In genomic region chr19:24033962-24034342, GRCh38 we compare ENCODE assay signal across 8 cellular contexts. TPM values are rescaled to one million over a fixed set of nuclear protein-coding genes. Genes with fewer than 3 reads are reported as not detected.
DNase-seq lines count a peak whose midpoint lies in the region; ATAC-seq and TF ChIP-seq lines count a peak whose summit lies in the region.

No MANE protein-coding gene starts in this region.

- ATAC-seq in GM19328 (IDR thresholded peaks at IDR 0.05; ENCODE audit: unreplicated experiment): peak; percentile 29
- ATAC-seq in HG03442 (IDR thresholded peaks at IDR 0.05; ENCODE audit: unreplicated experiment): peak; percentile 19

- peaks cover 49% of the 10 kb centered on the region for H3K36me3 Mint-ChIP-seq in Caco-2 (ENCODE audit: insufficient read depth, unreplicated experiment)

- H3K27me3 Mint-ChIP-seq in Caco-2 (ENCODE audit: insufficient read depth, unreplicated experiment): no peaks in the 10 kb centered on the region

- H3K36me3 ChIP-seq in Caco-2 (ENCODE audit: control insufficient read depth, insufficient read depth, low read length) (peaks cover 4% of the 10 kb centered on the region; the same call in 1 of the 2 replicates), SJSA1 (peaks cover 51% of the 10 kb centered on the region), skeletal muscle tissue (ENCODE audit: control insufficient read depth in 3 of 3, insufficient read depth in 3 of 3, low read length in 3 of 3) (peaks cover 4 to 6% (median 6%) of the 10 kb centered on the region in 3 donors)

- H3K4me3 ChIP-seq in Caco-2 (ENCODE audit: low read depth, low read length): peak overlapping the region; percentile 47
- H3K4me3 ChIP-seq in SJSA1: peak overlapping the region; percentile 76
- peak overlapping the region; percentile 82 to 85 for H3K4me3 ChIP-seq in cardiac fibroblast (replicated peaks in 1 of 2; ENCODE audit: low read depth in 2 of 2, low read length in 2 of 2)
- H3K4me3 ChIP-seq in skeletal muscle tissue (ENCODE audit: low read length in 3 of 3): peak overlapping the region; percentile 93 to 97 (median 94)

- H3K27ac ChIP-seq in SJSA1 (peak overlapping the region; percentile 95), skeletal muscle tissue (ENCODE audit: low read depth, low read length) (peak overlapping the region; percentile 89)

- intact Hi-C loops in Caco-2 (cut with micrococcal nuclease; ENCODE audit: unreplicated experiment): loop anchor here (1.0 to 5.0 kb wide), 3 partner anchors 53 to 123 kb away; partner anchors contain the start of gene ZNF254

- peak overlapping the region; percentile 98 for H3K27ac Mint-ChIP-seq in Caco-2 (ENCODE audit: unreplicated experiment)

- BruUV-seq in Caco-2 (replicated peaks; lab: Mats Ljungman, UMichigan): no TSS peak

- DNase-seq in Caco-2 (peak; percentile 42), SJSA1 (ENCODE audit: low read depth in 1 of 2, low spot score in 2 of 2) (peak in 1 of 2 experiments; percentile 47), cardiac fibroblast (ENCODE audit: low read depth in 2 of 2) (peak; percentile 69 to 77), iris pigment epithelial cell (ENCODE audit: low read depth) (peak; percentile 81), DMS114 treated with DMSO at 0.1 percent for 48 hours (lab: John Stamatoyannopoulos, UW; ENCODE audit: unreplicated experiment) (no peak)

- POLR2A ChIA-PET in Caco-2 (lab: Charles Lee): interaction anchor here (0.5 to 1.9 kb wide), 4 partner anchors 17 to 300 kb away, joined by 3 to 20 read pairs (median 4); partner anchors contain the start of gene ZNF254

- CTCF ChIA-PET in Caco-2 (lab: Charles Lee): no interaction called here

- TF ChIP-seq CTCF in Caco-2 (IDR thresholded peaks at IDR 0.05; ENCODE audit: insufficient read depth in 1 of 2, low read depth in 1 of 2, low read length in 1 of 2, severe bottlenecking in 1 of 2, unreplicated experiment in 1 of 2) (no peak), cardiac fibroblast (IDR thresholded peaks at IDR 0.05; ENCODE audit: low read depth, low read length) (no peak)

- H3K4me1 Mint-ChIP-seq in Caco-2 (ENCODE audit: low read depth, unreplicated experiment): no peaks in the 10 kb centered on the region

- no peaks in the 10 kb centered on the region for H3K9me3 ChIP-seq in Caco-2
- no peaks in the 10 kb centered on the region for H3K9me3 ChIP-seq in SJSA1 (replicated peaks)
- H3K9me3 ChIP-seq in skeletal muscle tissue (ENCODE audit: control insufficient read depth in 3 of 3, low read length in 3 of 3): no peaks in the 10 kb centered on the region

- H3K27me3 ChIP-seq in Caco-2 (replicated peaks; ENCODE audit: control insufficient read depth, insufficient read depth, low read length) (no peaks in the 10 kb centered on the region), SJSA1 (replicated peaks) (no peaks in the 10 kb centered on the region), skeletal muscle tissue (ENCODE audit: control insufficient read depth in 3 of 3, insufficient read depth in 3 of 3, low read length in 3 of 3) (no peaks in the 10 kb centered on the region)

- H3K4me3 Mint-ChIP-seq in Caco-2 (ENCODE audit: unreplicated experiment): peak overlapping the region; percentile 97

- H3K4me1 ChIP-seq in Caco-2 (no peaks in the 10 kb centered on the region), SJSA1 (replicated peaks) (peaks cover 13% of the 10 kb centered on the region), skeletal muscle tissue (ENCODE audit: control insufficient read depth in 3 of 3, insufficient read depth in 3 of 3, low read length in 3 of 3) (peaks cover 8 to 17% (median 17%) of the 10 kb centered on the region in 3 donors)

- peak overlapping the region; percentile 86 to 96 (median 94) for H3K9ac ChIP-seq in skeletal muscle tissue (ENCODE audit: low read depth in 1 of 3, low read length in 3 of 3)

- H3K9me3 Mint-ChIP-seq in Caco-2 (ENCODE audit: unreplicated experiment): no peaks in the 10 kb centered on the region

RNA-seq across cellular contexts. Expression of gene ZNF254, which starts 53.0 kb away (rescaled TPM):
- 16.3 and 16.5 TPM in 2 replicates for total RNA-seq in Caco-2 (2022)
- 12.4 and 16.7 TPM in 2 replicates for total RNA-seq in SJSA1 (2014; rRNA removed; shearing (Covaris generic))
- total RNA-seq in skeletal muscle tissue: 24.0 TPM
